Comparison of ENCODE assay signal across 9 cellular contexts in genomic region chrX:86370927-86371326, GRCh38.
"Had no signal": no experiment of that assay in that cellular context is flagged by ENCODE, and none has a peak within 500 bp of the region (broad histone marks: within the 10 kb centered on the region; RNA-seq: fewer than 3 reads in every experiment).

No MANE protein-coding gene starts in this region.

- FAIRE-seq: H1, H54, HTR-8/SVneo had no signal

- H3K4me3 ChIP-seq: GM23338 had no signal

- H3K27ac ChIP-seq: KMS-11 had no signal

- H3K9ac ChIP-seq: KMS-11 had no signal

- DNase-seq: H9, HCEC 1CT, Karpas-422, KBM-7 had no signal

- ATAC-seq: GM23338 had no signal

- H2AFZ ChIP-seq: GM23338 had no signal

- H3K4me2 ChIP-seq: GM23338, KMS-11 had no signal
